ENCODE assay signal across 9 cellular contexts in genomic region chr10:43197834-43198681, GRCh38. TPM values are rescaled to one million over a fixed set of nuclear protein-coding genes. Genes with fewer than 3 reads are reported as not detected.
DNase-seq lines count a peak whose midpoint lies in the region; ATAC-seq and TF ChIP-seq lines count a peak whose summit lies in the region.
"Had no signal": no experiment of that assay in that cellular context is flagged by ENCODE, and none has a peak within 500 bp of the region (broad histone marks: within the 10 kb centered on the region; RNA-seq: fewer than 3 reads in every experiment).

No MANE protein-coding gene starts in this region.

- peaks cover 2% of the 10 kb centered on the region for H3K4me1 Mint-ChIP-seq in activated naive CD8-positive, alpha-beta T cell treated with anti-CD3 and anti-CD28 coated beads, Interleukin-2, amount 10 ng/mL, durations not matched to agents 7 days and 5 days
- H3K4me1 Mint-ChIP-seq in activated naive CD8-positive, alpha-beta T cell treated with anti-CD3 and anti-CD28 coated beads for 36 hours: peaks cover 4% of the 10 kb centered on the region

- no peaks in the 10 kb centered on the region for H3K27me3 Mint-ChIP-seq in activated naive CD8-positive, alpha-beta T cell treated with anti-CD3 and anti-CD28 coated beads, Interleukin-2, amount 10 ng/mL, durations not matched to agents 7 days and 5 days
- no peaks in the 10 kb centered on the region for H3K27me3 Mint-ChIP-seq in activated naive CD8-positive, alpha-beta T cell treated with anti-CD3 and anti-CD28 coated beads for 36 hours

- no peak overlapping the region for H3K27ac Mint-ChIP-seq in activated naive CD8-positive, alpha-beta T cell treated with anti-CD3 and anti-CD28 coated beads, Interleukin-2, amount 10 ng/mL, durations not matched to agents 7 days and 5 days
- H3K27ac Mint-ChIP-seq in activated naive CD8-positive, alpha-beta T cell treated with anti-CD3 and anti-CD28 coated beads for 36 hours: no peak overlapping the region

- no peak overlapping the region for H3K4me3 Mint-ChIP-seq in activated naive CD8-positive, alpha-beta T cell treated with anti-CD3 and anti-CD28 coated beads, Interleukin-2, amount 10 ng/mL, durations not matched to agents 7 days and 5 days
- no peak overlapping the region for H3K4me3 Mint-ChIP-seq in activated naive CD8-positive, alpha-beta T cell treated with anti-CD3 and anti-CD28 coated beads for 36 hours

- TF ChIP-seq EP300 in upper lobe of left lung (IDR thresholded peaks at IDR 0.05): no peak

- no peaks in the 10 kb centered on the region for H3K9me3 Mint-ChIP-seq in activated naive CD8-positive, alpha-beta T cell treated with anti-CD3 and anti-CD28 coated beads, Interleukin-2, amount 10 ng/mL, durations not matched to agents 7 days and 5 days
- H3K9me3 Mint-ChIP-seq in activated naive CD8-positive, alpha-beta T cell treated with anti-CD3 and anti-CD28 coated beads for 36 hours: no peaks in the 10 kb centered on the region

- ATAC-seq in activated naive CD8-positive, alpha-beta T cell treated with anti-CD3 and anti-CD28 coated beads, Interleukin-2, amount 10 ng/mL, durations not matched to agents 7 days and 5 days (ENCODE audit: low read depth): no peak
- ATAC-seq in upper lobe of left lung (ENCODE audit: low FRiP score in 2 of 2): no peak

- H3K9me3 ChIP-seq in upper lobe of left lung: no peaks in the 10 kb centered on the region

- H3K4me3 ChIP-seq in fibroblast of mammary gland (ENCODE audit: control insufficient read depth, low read depth, low read length): no peak overlapping the region
- no peak overlapping the region for H3K4me3 ChIP-seq in upper lobe of left lung

- DNase-seq in activated naive CD8-positive, alpha-beta T cell treated with anti-CD3 and anti-CD28 coated beads, Interleukin-2, amount 10 ng/mL, durations not matched to agents 7 days and 5 days: peak; percentile 41
- no peak for DNase-seq in activated naive CD8-positive, alpha-beta T cell treated with anti-CD3 and anti-CD28 coated beads for 36 hours
- DNase-seq in NOMO-1 treated with dmso at 0.1 percent for 144 hours (lab: John Stamatoyannopoulos, UW; ENCODE audit: unreplicated experiment) (peak; percentile 1), fibroblast of mammary gland (ENCODE audit: low read depth) (no peak), upper lobe of left lung (peak; percentile 37 to 61), GDM1 (lab: John Stamatoyannopoulos, UW) (no peak), DMS114 treated with DMSO at 0.1 percent for 48 hours (lab: John Stamatoyannopoulos, UW; ENCODE audit: unreplicated experiment) (no peak), NCI-H2029 treated with DMSO at 0.1 percent for 48 hours (lab: John Stamatoyannopoulos, UW) (no peak)

- H3K36me3 ChIP-seq in upper lobe of left lung: no peaks in the 10 kb centered on the region

- H3K36me3 Mint-ChIP-seq in activated naive CD8-positive, alpha-beta T cell treated with anti-CD3 and anti-CD28 coated beads, Interleukin-2, amount 10 ng/mL, durations not matched to agents 7 days and 5 days: no peaks in the 10 kb centered on the region
- H3K36me3 Mint-ChIP-seq in activated naive CD8-positive, alpha-beta T cell treated with anti-CD3 and anti-CD28 coated beads for 36 hours: no peaks in the 10 kb centered on the region

- TF ChIP-seq CTCF in fibroblast of mammary gland (conservative IDR thresholded peaks at IDR 0.05; ENCODE audit: control insufficient read depth, insufficient read depth, low read depth, low read length) (peak; percentile 47), upper lobe of left lung (IDR thresholded peaks at IDR 0.05) (peak in 5 of 6 experiments; percentile 13 to 41 (median 32))

- peaks cover 12 to 14% (median 13%) of the 10 kb centered on the region in 4 donors for H3K4me1 ChIP-seq in upper lobe of left lung

- H3K27ac ChIP-seq in upper lobe of left lung: no peak overlapping the region
- H3K27ac ChIP-seq: epithelial cell of prostate had no signal

- POLR2A ChIA-PET in activated naive CD8-positive, alpha-beta T cell treated with anti-CD3 and anti-CD28 coated beads, Interleukin-2, amount 10 ng/mL, durations not matched to agents 7 days and 5 days (lab: Charles Lee): no interaction called here

- TF ChIP-seq POLR2A in upper lobe of left lung (IDR thresholded peaks at IDR 0.05): no peak

- H3K27me3 ChIP-seq in upper lobe of left lung: no peaks in the 10 kb centered on the region

- WGBS in upper lobe of left lung, 2 donors: 76 to 86% methylated on average over 7 to 15 of the region's 15 CpGs

RNA-seq across cellular contexts. Expression of gene CSGALNACT2, which starts 59.8 kb away (rescaled TPM):
- 10 to 100 TPM; 37.2 to 39.5 TPM for total RNA-seq in activated naive CD8-positive, alpha-beta T cell treated with anti-CD3 and anti-CD28 coated beads, Interleukin-2, amount 10 ng/mL, durations not matched to agents 7 days and 5 days
- 10 to 100 TPM; 16.2 to 16.8 TPM for total RNA-seq in activated naive CD8-positive, alpha-beta T cell treated with anti-CD3 and anti-CD28 coated beads for 36 hours
- total RNA-seq in upper lobe of left lung: 10 to 100 TPM; 30.5 to 47.1 (median 35.1) TPM

Comparison
In these comparisons a context has a peak if more than half of its experiments do, and no peak if none do; other contexts are left out.
1. DNase-seq: peak in activated naive CD8-positive, alpha-beta T cell treated with anti-CD3 and anti-CD28 coated beads, Interleukin-2, amount 10 ng/mL, durations not matched to agents 7 days and 5 days (single experiment), NOMO-1 treated with dmso at 0.1 percent for 144 hours (single experiment) and upper lobe of left lung (2 of 2); none in activated naive CD8-positive, alpha-beta T cell treated with anti-CD3 and anti-CD28 coated beads for 36 hours (single experiment), fibroblast of mammary gland (single experiment), GDM1 (single experiment), DMS114 treated with DMSO at 0.1 percent for 48 hours (single experiment) and NCI-H2029 treated with DMSO at 0.1 percent for 48 hours (single experiment).